In the genomic region with DNA sequence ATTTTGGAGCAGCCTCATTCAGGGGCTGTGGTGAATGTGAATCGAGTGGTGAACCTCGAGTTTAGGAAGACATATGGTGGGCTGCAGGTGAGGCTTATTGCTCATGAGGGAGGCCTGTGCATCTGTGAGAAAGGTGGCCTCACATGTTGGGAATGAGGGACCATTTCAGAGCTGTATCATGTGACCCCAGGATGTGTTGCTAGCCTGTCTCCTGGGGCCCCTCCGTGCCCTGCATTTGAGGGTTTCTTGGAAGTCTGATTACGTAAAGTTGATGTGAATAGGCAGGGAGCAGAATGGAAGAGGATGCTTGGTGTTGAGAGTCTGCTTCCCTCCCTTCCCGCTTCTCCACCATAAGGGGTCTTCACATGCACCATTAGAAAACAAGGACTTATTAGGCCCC, we compare ENCODE assay signal across 26 cellular contexts.
"Had no signal": no experiment of that assay in that cellular context is flagged by ENCODE, and none has a peak within 500 bp of the region (broad histone marks: within the 10 kb centered on the region; RNA-seq: fewer than 3 reads in every experiment).

No MANE protein-coding gene starts in this region.

- H3K4me1 Mint-ChIP-seq: immature natural killer cell; naive thymus-derived CD8-positive, alpha-beta T cell; stimulated activated naive B cell treated with anti-CD40 and anti-IgM and Interleukin-4, amounts not matched to agents 10 μg/mL and 1 μg/mL and 100 μg/mL, for 72 hours had no signal

- ATAC-seq: left colon; left lung; lower lobe of right lung; naive thymus-derived CD8-positive, alpha-beta T cell; right cardiac atrium; sciatic nerve; stimulated activated naive B cell treated with anti-CD40 and anti-IgM and Interleukin-4, amounts not matched to agents 10 μg/mL and 1 μg/mL and 100 μg/mL, for 72 hours; stimulated activated naive CD8-positive, alpha-beta T cell treated with anti-CD3 and anti-CD28 coated beads, Interleukin-15, Interleukin-2, amounts not matched to agents 100 U/mL and 50 U/mL, for 24 hours had no signal

- H3K27me3 Mint-ChIP-seq: stimulated activated naive B cell treated with anti-CD40 and anti-IgM and Interleukin-4, amounts not matched to agents 10 μg/mL and 1 μg/mL and 100 μg/mL, for 72 hours had no signal

- H3K27ac Mint-ChIP-seq: immature natural killer cell; naive thymus-derived CD8-positive, alpha-beta T cell; nephron; stimulated activated naive B cell treated with anti-CD40 and anti-IgM and Interleukin-4, amounts not matched to agents 10 μg/mL and 1 μg/mL and 100 μg/mL, for 72 hours had no signal

- FAIRE-seq: islet of Langerhans had no signal

- H3K9me3 Mint-ChIP-seq: immature natural killer cell; naive thymus-derived CD8-positive, alpha-beta T cell; nephron; stimulated activated naive B cell treated with anti-CD40 and anti-IgM and Interleukin-4, amounts not matched to agents 10 μg/mL and 1 μg/mL and 100 μg/mL, for 72 hours had no signal

- DNase-seq: hypothalamus; immature natural killer cell; kidney; left colon; left lung; lower lobe of right lung; mammary epithelial cell; naive thymus-derived CD8-positive, alpha-beta T cell; ovary; retina; right cardiac atrium; stimulated activated CD4-positive, alpha-beta T cell treated with anti-CD3 and anti-CD28 coated beads, Interleukin-12 subunit alpha, Interleukin-12 subunit beta, amount 100 ng/mL, for 4 hours; stimulated activated CD4-positive, alpha-beta T cell treated with anti-CD3 and anti-CD28 coated beads, Interleukin-15, amount 100 ng/mL, for 24 hours; stimulated activated CD4-positive, alpha-beta T cell treated with anti-CD3 and anti-CD28 coated beads, Interleukin-2, amount 100 ng/mL, for 24 hours; stimulated activated CD4-positive, alpha-beta T cell treated with anti-CD3 and anti-CD28 coated beads, Interleukin-4, amount 100 ng/mL, for 1 hour; stimulated activated naive B cell treated with anti-CD40 and anti-IgM and Interleukin-4, amounts not matched to agents 10 μg/mL and 1 μg/mL and 100 μg/mL, for 72 hours; stimulated activated naive CD8-positive, alpha-beta T cell treated with anti-CD3 and anti-CD28 coated beads, Interleukin-15, Interleukin-2, amounts not matched to agents 100 U/mL and 50 U/mL, for 24 hours; stomach; testis; thyroid gland; transverse colon; upper lobe of left lung had no signal

- H3K4me3 Mint-ChIP-seq: immature natural killer cell; naive thymus-derived CD8-positive, alpha-beta T cell; nephron; neural progenitor cell; stimulated activated naive B cell treated with anti-CD40 and anti-IgM and Interleukin-4, amounts not matched to agents 10 μg/mL and 1 μg/mL and 100 μg/mL, for 72 hours had no signal

- H3K36me3 Mint-ChIP-seq: immature natural killer cell; naive thymus-derived CD8-positive, alpha-beta T cell; neural progenitor cell; stimulated activated naive B cell treated with anti-CD40 and anti-IgM and Interleukin-4, amounts not matched to agents 10 μg/mL and 1 μg/mL and 100 μg/mL, for 72 hours had no signal
